12 cellular contexts compared by ENCODE assay signal in the genomic region with DNA sequence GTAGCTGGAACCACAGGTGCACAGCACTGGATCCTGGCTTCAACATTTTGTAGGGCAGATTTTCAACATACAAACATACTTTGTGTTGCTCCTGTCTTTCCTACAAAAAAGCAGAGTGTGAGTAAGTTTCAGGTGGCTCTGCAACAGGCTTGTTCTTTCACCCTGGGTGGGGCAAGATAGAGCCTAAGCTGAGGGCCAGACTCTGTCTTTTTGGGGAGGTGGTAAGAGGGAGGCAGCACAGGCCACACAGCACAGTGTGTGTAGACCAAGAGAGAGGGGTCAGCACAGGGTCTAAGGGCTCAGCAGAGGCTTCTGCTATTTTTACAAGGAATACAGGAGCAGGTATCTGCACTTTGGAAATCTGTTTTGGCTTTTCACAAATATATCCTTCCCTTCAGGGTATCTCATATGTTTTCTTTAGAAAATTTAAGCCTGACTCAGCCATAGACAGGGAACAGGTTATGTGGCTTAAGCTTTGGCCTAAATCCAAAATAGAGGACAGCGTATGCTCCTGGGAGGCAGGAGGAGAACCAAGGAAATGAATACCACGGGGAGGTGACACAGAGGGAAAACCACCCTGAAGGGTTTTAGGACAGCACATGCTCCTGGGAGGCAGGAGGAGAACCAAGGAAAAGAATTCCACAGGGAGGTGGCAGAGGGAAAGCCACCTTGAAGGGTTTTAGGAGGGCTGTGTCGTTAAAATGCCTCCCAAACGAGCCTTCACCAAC. TPM values are rescaled to one million over a fixed set of nuclear protein-coding genes. Genes with fewer than 3 reads are reported as not detected.
DNase-seq lines count a peak whose midpoint lies in the region; ATAC-seq and TF ChIP-seq lines count a peak whose summit lies in the region.
"Had no signal": no experiment of that assay in that cellular context is flagged by ENCODE, and none has a peak within 500 bp of the region (broad histone marks: within the 10 kb centered on the region; RNA-seq: fewer than 3 reads in every experiment).

No MANE protein-coding gene starts in this region.

- H3K27ac ChIP-seq in IMR-90 (ENCODE audit: insufficient read depth, low read length) (no peak overlapping the region), breast epithelium (peak overlapping the region; percentile 71 to 84), heart left ventricle (peak overlapping the region in 5 of 12 donors; percentile 12 to 54 (median 44))

- no peak overlapping the region for H2AK5ac ChIP-seq in IMR-90 (ENCODE audit: low read depth, low read length)

- intact Hi-C loops in IMR-90 (cut with micrococcal nuclease) = no loop called here
- intact Hi-C loops in breast epithelium (cut with DNase I; ENCODE audit: low total_unique reads) = no loop called here
- intact Hi-C loops in heart left ventricle (cut with DNase I) = no loop called here

- no peak overlapping the region for H2BK20ac ChIP-seq in IMR-90 (ENCODE audit: low read depth, low read length)

- no peak overlapping the region for H3K14ac ChIP-seq in IMR-90 (replicated peaks; ENCODE audit: low read depth, low read length)

- peaks cover 8% of the 10 kb centered on the region for H3K4me1 ChIP-seq in IMR-90 (ENCODE audit: control insufficient read depth, insufficient read depth, low read length)
- peaks cover 0 to 14% of the 10 kb centered on the region in 2 donors for H3K4me1 ChIP-seq in breast epithelium
- peaks cover 0 to 11% (median 0%) of the 10 kb centered on the region in 12 donors for H3K4me1 ChIP-seq in heart left ventricle

- 67% methylated on average over 1 of the region's 4 CpGs; no CpG with 5 or more reads in 1 of the 2 experiments for WGBS in IMR-90 (ENCODE audit: extremely low coverage in 2 of 2, insufficient read length in 1 of 2), 2 experiments
- WGBS in heart left ventricle, 4 donors = 75 to 85% (median 78%) methylated on average over 4 of the region's 4 CpGs

- peaks cover 36% of the 10 kb centered on the region for H3K36me3 ChIP-seq in IMR-90 (ENCODE audit: control insufficient read depth, insufficient read depth, low read length)
- H3K36me3 ChIP-seq in breast epithelium = peaks cover 6% of the 10 kb centered on the region
- peaks cover 0 to 75% (median 50%) of the 10 kb centered on the region in 9 donors for H3K36me3 ChIP-seq in heart left ventricle

- no peak overlapping the region for H3K4me3 Mint-ChIP-seq in nephron progenitor cell
- H3K4me3 Mint-ChIP-seq: brain had no signal

- peaks cover 33% of the 10 kb centered on the region for H4K20me1 ChIP-seq in IMR-90 (ENCODE audit: insufficient read depth, low read length)

- H3K9me3 ChIP-seq in IMR-90 (ENCODE audit: control insufficient read depth, insufficient read depth, low read length) = no peaks in the 10 kb centered on the region
- no peaks in the 10 kb centered on the region for H3K9me3 ChIP-seq in breast epithelium
- no peaks in the 10 kb centered on the region for H3K9me3 ChIP-seq in heart left ventricle

- dilution Hi-C loops in IMR-90 (cut with HindIII; ENCODE audit: low sequenced_read_pairs, unreplicated experiment) = no loop called here

- peak; percentile 11 for DNase-seq in Caki2 (ENCODE audit: low read depth)
- DNase-seq in IMR-90 = peak; percentile 58
- peak in 1 of 2 donors; percentile 48 for DNase-seq in breast epithelium (ENCODE audit: low spot score in 2 of 2)
- no peak for DNase-seq in nephron progenitor cell
- no peak for DNase-seq in iPS-NIHi7 (ENCODE audit: extremely low spot score)
- DNase-seq in heart left ventricle = no peak
- DNase-seq: NCI-H2029 treated with DMSO at 0.1 percent for 48 hours, NCI-H748 treated with DMSO at 0.1 percent for 48 hours, SHP77 treated with DMSO at 0.1 percent for 48 hours had no signal

- H3K18ac ChIP-seq in IMR-90 (ENCODE audit: low read depth, low read length) = no peak overlapping the region

- H4K91ac ChIP-seq in IMR-90 (ENCODE audit: insufficient read depth, low read depth, low read length) = no peak overlapping the region

- no peak for TF ChIP-seq POLR2A in IMR-90 (IDR thresholded peaks at IDR 0.05; ENCODE audit: low read depth, low read length)
- no peak for TF ChIP-seq POLR2A in breast epithelium (IDR thresholded peaks at IDR 0.05)
- TF ChIP-seq POLR2A in heart left ventricle (IDR thresholded peaks at IDR 0.05) = no peak

- no peak for TF ChIP-seq CTCF in IMR-90 (conservative IDR thresholded peaks at IDR 0.05; ENCODE audit: low read depth, low read length)
- no peak for TF ChIP-seq CTCF in breast epithelium (IDR thresholded peaks at IDR 0.05)
- no peak for TF ChIP-seq CTCF in nephron progenitor cell (IDR thresholded peaks at IDR 0.05)
- TF ChIP-seq CTCF in heart left ventricle (IDR thresholded peaks at IDR 0.05) = no peak

- H2AFZ ChIP-seq in IMR-90 (replicated peaks; ENCODE audit: low read length, poor library complexity) = no peak overlapping the region

- no peak overlapping the region for H4K8ac ChIP-seq in IMR-90 (ENCODE audit: low read depth in 2 of 2, low read length in 2 of 2)

- no peak overlapping the region for H2BK120ac ChIP-seq in IMR-90 (ENCODE audit: low read depth, low read length)

- H3K27ac Mint-ChIP-seq in nephron progenitor cell = peak overlapping the region; percentile 83

- no peak overlapping the region for H3K9ac ChIP-seq in IMR-90 (ENCODE audit: low read depth, low read length)

- peaks cover 8% of the 10 kb centered on the region for H3K4me1 Mint-ChIP-seq in nephron progenitor cell

- H3K9me1 ChIP-seq in IMR-90 (ENCODE audit: insufficient read depth, low read length) = no peaks in the 10 kb centered on the region

- H3K9me3 Mint-ChIP-seq in nephron progenitor cell = no peaks in the 10 kb centered on the region
- H3K9me3 Mint-ChIP-seq: brain had no signal

- H3K56ac ChIP-seq in IMR-90 (ENCODE audit: extremely low read depth, insufficient read depth, low read length) = no peak overlapping the region

- BruUV-seq in IMR-90 (replicated peaks; lab: Mats Ljungman, UMichigan) = no TSS peak

- TF ChIP-seq RAD21 in IMR-90 (IDR thresholded peaks at IDR 0.05; ENCODE audit: low read length) = no peak

- H3K4me2 ChIP-seq in IMR-90 (ENCODE audit: low read depth, low read length) = no peak overlapping the region

- in situ Hi-C loops in Caki2 (cut with HindIII; ENCODE audit: low pct_unique_long_range_greater_than_20kb, low sequenced_read_pairs) (no loop called here), IMR-90 (cut with MboI; ENCODE audit: low sequenced_read_pairs) (no loop called here)

- CTCF ChIA-PET in IMR-90 (lab: Yijun Ruan, JAX) = interaction anchor here (0.6 to 0.8 kb wide), 2 partner anchors 17 to 40 kb away, joined by 3 to 4 read pairs; no protein-coding TSS in a partner anchor

- peaks cover 45% of the 10 kb centered on the region for H3K36me3 Mint-ChIP-seq in nephron progenitor cell (ENCODE audit: low read depth)

- no peak overlapping the region for H2BK5ac ChIP-seq in IMR-90 (ENCODE audit: low read depth, low read length, poor library complexity, severe bottlenecking)

- no peak overlapping the region for H2BK15ac ChIP-seq in IMR-90 (ENCODE audit: low read depth, low read length)

- H3K79me1 ChIP-seq in IMR-90 (ENCODE audit: low read depth in 1 of 2, low read length in 2 of 2) = peaks cover 17 to 36% of the 10 kb centered on the region in 2 experiments

- ATAC-seq in IMR-90 (ENCODE audit: low read depth) (no peak; the same call in 1 of the 2 replicates), HG03280 (IDR thresholded peaks at IDR 0.05; ENCODE audit: unreplicated experiment) (no peak), HG02870 (IDR thresholded peaks at IDR 0.05; ENCODE audit: unreplicated experiment) (no peak), heart left ventricle (no peak)

- no peak overlapping the region for H3K23ac ChIP-seq in IMR-90 (ENCODE audit: low read depth, low read length)

- H3K27me3 ChIP-seq in IMR-90 (ENCODE audit: control insufficient read depth, insufficient read depth, low read length) (no peaks in the 10 kb centered on the region), breast epithelium (no peaks in the 10 kb centered on the region), heart left ventricle (no peaks in the 10 kb centered on the region)

- POLR2A ChIA-PET in IMR-90 (lab: Charles Lee; ENCODE audit: unreplicated experiment) = no interaction called here

- peaks cover 2% of the 10 kb centered on the region for H3K27me3 Mint-ChIP-seq in nephron progenitor cell (ENCODE audit: low read depth, poor library complexity)
- H3K27me3 Mint-ChIP-seq: brain had no signal

- peak overlapping the region; percentile 31 for H2AK9ac ChIP-seq in IMR-90 (replicated peaks; ENCODE audit: low read depth, low read length, poor library complexity)

- no peak overlapping the region for H3K4ac ChIP-seq in IMR-90 (ENCODE audit: low read depth, low read length)

- no peak overlapping the region for H4K5ac ChIP-seq in IMR-90 (ENCODE audit: low read depth, low read length)

- H3K4me3 ChIP-seq in IMR-90 (ENCODE audit: insufficient read depth, low read depth, low read length) (no peak overlapping the region), breast epithelium (no peak overlapping the region), heart left ventricle (no peak overlapping the region)

TF ChIP-seq in IMR-90, 13 proteins besides CTCF, POLR2A, EP300 and RAD21 (continues in another document):
- no peak for TF ChIP-seq SMC3 (IDR thresholded peaks at IDR 0.05; ENCODE audit: low read depth, low read length)

RNA-seq across cellular contexts. Expression of gene EMC8, which starts 21.6 kb away (rescaled TPM):
- total RNA-seq in Caki2 (2014; rRNA removed; shearing (Covaris generic); ENCODE audit: low replicate concordance) = 56.4 and 86.9 TPM in 2 replicates
- total RNA-seq in IMR-90 (2012; rRNA removed) (23.7 and 28.3 TPM in 2 replicates), breast epithelium (10 to 100 TPM; 18.1 to 30.8 (median 30.7) TPM), heart left ventricle (10 to 100 TPM; 20.7 to 39.1 (median 24.4) TPM)
- polyA plus RNA-seq in IMR-90 (2012; rRNA removed) (48.9 and 54.7 TPM in 2 replicates), heart left ventricle (10 to 100 TPM in 1 of 2 donors, 1 to 10 TPM in 1; 9.2 to 28.8 TPM)
- polyA plus RNA-seq in IMR-90 (2012; cell fraction: cytosol; rRNA removed) = 41.7 and 51.1 TPM in 2 replicates
- polyA plus RNA-seq in IMR-90 (2012; cell fraction: nucleus; rRNA removed; ENCODE audit: low replicate concordance) = 43.3 and 43.9 TPM in 2 replicates

RNA-seq across cellular contexts. Expression of gene COX4I1, which starts 21.7 kb away (rescaled TPM):
- total RNA-seq in Caki2 (2014; rRNA removed; shearing (Covaris generic); ENCODE audit: low replicate concordance) = 914 and 925 TPM in 2 replicates
- 392 and 397 TPM in 2 replicates for total RNA-seq in IMR-90 (2012; rRNA removed)
- polyA plus RNA-seq in IMR-90 (2012; rRNA removed) = 700 and 845 TPM in 2 replicates
- 1,212 and 1,973 TPM in 2 replicates for polyA plus RNA-seq in IMR-90 (2012; cell fraction: cytosol; rRNA removed)
- 339 and 570 TPM in 2 replicates for polyA plus RNA-seq in IMR-90 (2012; cell fraction: nucleus; rRNA removed; ENCODE audit: low replicate concordance)
- total RNA-seq in breast epithelium = 100 to 1,000 TPM; 355 to 425 (median 400) TPM
- total RNA-seq in heart left ventricle = 1,000 to 10,000 TPM; 1,047 to 2,365 (median 1,785) TPM
- polyA plus RNA-seq in heart left ventricle = 1,000 to 10,000 TPM; 1,879 to 5,448 TPM

RNA-seq across cellular contexts. Expression of gene C16orf74, which starts 26.9 kb away (rescaled TPM):
- 25.9 and 27.2 TPM in 2 replicates for total RNA-seq in Caki2 (2014; rRNA removed; shearing (Covaris generic); ENCODE audit: low replicate concordance)
- total RNA-seq in IMR-90 (2012; rRNA removed) (4.5 and 5.0 TPM in 2 replicates), breast epithelium (1 to 10 TPM in 2 of 3 donors, under 1 TPM in 1; 0.80 to 7.2 (median 6.7) TPM), heart left ventricle (1 to 10 TPM; 1.0 to 4.1 (median 1.6) TPM)
- polyA plus RNA-seq in IMR-90 (2012; rRNA removed) (12.2 and 18.5 TPM in 2 replicates), heart left ventricle (1 to 10 TPM in 1 of 2 donors, under 1 TPM in 1; 0.53 to 3.7 TPM)
- 21.0 and 28.2 TPM in 2 replicates for polyA plus RNA-seq in IMR-90 (2012; cell fraction: cytosol; rRNA removed)
- 12.0 and 16.7 TPM in 2 replicates for polyA plus RNA-seq in IMR-90 (2012; cell fraction: nucleus; rRNA removed; ENCODE audit: low replicate concordance)

Comparison
In these comparisons a context has a peak if more than half of its experiments do, and no peak if none do; other contexts are left out.
1. DNase-seq: peak in Caki2 (single experiment) and IMR-90 (single experiment); none in nephron progenitor cell (single experiment), iPS-NIHi7 (single experiment) and heart left ventricle (0 of 5).